In genomic region chr2:221142341-221142740, GRCh38 we compare ENCODE assay signal across 21 cellular contexts.
"Had no signal": no experiment of that assay in that cellular context is flagged by ENCODE, and none has a peak within 500 bp of the region (broad histone marks: within the 10 kb centered on the region; RNA-seq: fewer than 3 reads in every experiment).

No MANE protein-coding gene starts in this region.

- H2AFZ ChIP-seq: hepatocyte had no signal

- DNase-seq: colonic mucosa; dermis blood vessel endothelial cell; dorsolateral prefrontal cortex; effector CD4-positive, alpha-beta T cell; effector memory CD4-positive, alpha-beta T cell; foreskin keratinocyte; heart left ventricle; hypothalamus; immature natural killer cell; islet precursor cell; kidney; kidney glomerular epithelial cell; left lung; left ventricle myocardium superior; lower lobe of right lung; mesenchymal stem cell; mucosa of descending colon; naive B cell had no signal

- H3K4me2 ChIP-seq: hepatocyte had no signal

- ATAC-seq: foreskin keratinocyte, gastroesophageal sphincter, heart left ventricle, left lung, left ventricle myocardium superior, lower lobe of right lung, mucosa of descending colon had no signal

- H3K27ac ChIP-seq: colonic mucosa, dorsolateral prefrontal cortex, esophagus muscularis mucosa, foreskin keratinocyte, gastroesophageal sphincter, heart left ventricle, hepatocyte, left lung, lower lobe of right lung had no signal

- H3K4me1 ChIP-seq: colonic mucosa, esophagus muscularis mucosa, foreskin keratinocyte, gastroesophageal sphincter, heart left ventricle, left lung, lower lobe of right lung had no signal

- H3K36me3 ChIP-seq: colonic mucosa, esophagus muscularis mucosa, gastroesophageal sphincter, heart left ventricle, left lung, lower lobe of right lung had no signal

- H3K79me2 ChIP-seq: hepatocyte had no signal

- H3K9me3 ChIP-seq: colonic mucosa, left lung, lower lobe of right lung, mucosa of descending colon had no signal

- H3K27me3 ChIP-seq: colonic mucosa, dorsolateral prefrontal cortex, esophagus muscularis mucosa, foreskin keratinocyte, gastroesophageal sphincter, heart left ventricle, hepatocyte, left lung had no signal

- H3K4me3 ChIP-seq: colonic mucosa, dorsolateral prefrontal cortex, esophagus muscularis mucosa, gastroesophageal sphincter, heart left ventricle, hepatocyte, left lung, lower lobe of right lung, mucosa of descending colon had no signal
